In genomic region chr1:16770896-16771446, GRCh38 we compare ENCODE assay signal across 5 cellular contexts. TPM values are rescaled to one million over a fixed set of nuclear protein-coding genes. Genes with fewer than 3 reads are reported as not detected.
"Had no signal": no experiment of that assay in that cellular context is flagged by ENCODE, and none has a peak within 500 bp of the region (broad histone marks: within the 10 kb centered on the region; RNA-seq: fewer than 3 reads in every experiment).

No MANE protein-coding gene starts in this region.

RNA-seq across cellular contexts. Expression of gene RNU1-4, which starts 30.7 kb away (rescaled TPM):
- polyA plus RNA-seq: fibroblast of lung, heart right ventricle, pancreas, small intestine, thymus had no signal
